Comparison of ENCODE assay signal across 15 cellular contexts in genomic region chr3:192887701-192888100, GRCh38. TPM values are rescaled to one million over a fixed set of nuclear protein-coding genes. Genes with fewer than 3 reads are reported as not detected.
DNase-seq lines count a peak whose midpoint lies in the region; ATAC-seq and TF ChIP-seq lines count a peak whose summit lies in the region.
"Had no signal": no experiment of that assay in that cellular context is flagged by ENCODE, and none has a peak within 500 bp of the region (broad histone marks: within the 10 kb centered on the region; RNA-seq: fewer than 3 reads in every experiment).

No MANE protein-coding gene starts in this region.

- H3K36me3 Mint-ChIP-seq in CD4-positive, CD25-positive, alpha-beta regulatory T cell, result no peaks in the 10 kb centered on the region
- no peaks in the 10 kb centered on the region; the same call in 1 of the 2 replicates for H3K36me3 Mint-ChIP-seq in WTC11
- H3K36me3 Mint-ChIP-seq: activated naive CD4-positive, alpha-beta T cell treated with anti-CD3 and anti-CD28 coated beads, Interleukin-2, amount 50 U/mL, for 24 hours; immature natural killer cell had no signal

- H3K27ac Mint-ChIP-seq in CD4-positive, CD25-positive, alpha-beta regulatory T cell, result peak overlapping the region in 1 of 3 donors; percentile 60
- H3K27ac Mint-ChIP-seq in WTC11, result peak overlapping the region; percentile 60
- H3K27ac Mint-ChIP-seq: activated CD8-positive, alpha-beta T cell treated with anti-CD3 and anti-CD28 coated beads, Interleukin-2, amount 10 ng/mL, durations not matched to agents 7 days and 5 days; activated naive CD4-positive, alpha-beta T cell treated with anti-CD3 and anti-CD28 coated beads, Interleukin-2, amount 50 U/mL, for 24 hours; immature natural killer cell had no signal

- no peak for ATAC-seq in CD4-positive, CD25-positive, alpha-beta regulatory T cell (ENCODE audit: low read depth in 2 of 2)
- ATAC-seq in WTC11, result peak; percentile 69
- ATAC-seq: activated CD8-positive, alpha-beta T cell treated with anti-CD3 and anti-CD28 coated beads, Interleukin-2, amount 10 ng/mL, durations not matched to agents 7 days and 5 days had no signal

- DNase-seq in CD4-positive, CD25-positive, alpha-beta regulatory T cell, result peak in 1 of 3 donors; percentile 50
- DNase-seq in H7 (peak; percentile 40), WTC11 (ENCODE audit: low spot score) (peak; percentile 31), islet precursor cell (peak; percentile 70), vagina (ENCODE audit: extremely low spot score in 2 of 2) (no peak), NCI-H1048 (lab: John Stamatoyannopoulos, UW) (no peak), RKO (ENCODE audit: low spot score) (no peak), COLO829 (ENCODE audit: low spot score) (no peak)
- DNase-seq: activated CD8-positive, alpha-beta T cell treated with anti-CD3 and anti-CD28 coated beads, Interleukin-2, amount 10 ng/mL, durations not matched to agents 7 days and 5 days; AML-193; DND-41; immature natural killer cell; stimulated activated CD4-positive, alpha-beta T cell treated with anti-CD3 and anti-CD28 coated beads, Interleukin-4, amount 100 ng/mL, for 24 hours; stimulated activated naive CD8-positive, alpha-beta T cell treated with anti-CD3 and anti-CD28 coated beads, Interleukin-15, amount 100 ng/mL, for 72 hours had no signal

- peak overlapping the region in 3 of 4 donors; percentile 23 to 72 (median 64) for H3K4me3 Mint-ChIP-seq in CD4-positive, CD25-positive, alpha-beta regulatory T cell
- peak overlapping the region; percentile 26; the same call in 1 of the 2 replicates for H3K4me3 Mint-ChIP-seq in WTC11
- H3K4me3 Mint-ChIP-seq: activated CD8-positive, alpha-beta T cell treated with anti-CD3 and anti-CD28 coated beads, Interleukin-2, amount 10 ng/mL, durations not matched to agents 7 days and 5 days; activated naive CD4-positive, alpha-beta T cell treated with anti-CD3 and anti-CD28 coated beads, Interleukin-2, amount 50 U/mL, for 24 hours; immature natural killer cell had no signal

- H3K4me1 ChIP-seq in CD4-positive, CD25-positive, alpha-beta regulatory T cell (ENCODE audit: control insufficient read depth, insufficient read depth, low read length, poor library complexity, severe bottlenecking), result peaks cover 41% of the 10 kb centered on the region
- peaks cover 11% of the 10 kb centered on the region for H3K4me1 ChIP-seq in vagina

- no peaks in the 10 kb centered on the region for H3K9me3 Mint-ChIP-seq in CD4-positive, CD25-positive, alpha-beta regulatory T cell
- no peaks in the 10 kb centered on the region for H3K9me3 Mint-ChIP-seq in WTC11
- H3K9me3 Mint-ChIP-seq: activated naive CD4-positive, alpha-beta T cell treated with anti-CD3 and anti-CD28 coated beads, Interleukin-2, amount 50 U/mL, for 24 hours; immature natural killer cell; stimulated activated naive CD8-positive, alpha-beta T cell treated with anti-CD3 and anti-CD28 coated beads, Interleukin-15, amount 100 ng/mL, for 72 hours had no signal

- no peaks in the 10 kb centered on the region for H3K27me3 ChIP-seq in CD4-positive, CD25-positive, alpha-beta regulatory T cell (ENCODE audit: control insufficient read depth, insufficient read depth, low read length)
- H3K27me3 ChIP-seq in H7 (ENCODE audit: control insufficient read depth, insufficient read depth, low read length) (no peaks in the 10 kb centered on the region), vagina (no peaks in the 10 kb centered on the region)

- TF ChIP-seq POLR2A in vagina (IDR thresholded peaks at IDR 0.05), result no peak

- CTCF ChIA-PET in WTC11 (lab: Charles Lee), result interaction anchor here (0.7 to 3.1 kb wide), 3 partner anchors 8 to 74 kb away, joined by 3 to 15 read pairs (median 7); no protein-coding TSS in a partner anchor

- intact Hi-C loops in vagina (cut with DNase I), result no loop called here

- TF ChIP-seq CTCF in WTC11 (IDR thresholded peaks at IDR 0.05) (no peak), vagina (IDR thresholded peaks at IDR 0.05) (no peak)

- no peak overlapping the region for H3K27ac ChIP-seq in CD4-positive, CD25-positive, alpha-beta regulatory T cell (ENCODE audit: insufficient read depth, low read length, poor library complexity, severe bottlenecking)
- no peak overlapping the region for H3K27ac ChIP-seq in vagina

- no peaks in the 10 kb centered on the region for H3K27me3 Mint-ChIP-seq in CD4-positive, CD25-positive, alpha-beta regulatory T cell
- H3K27me3 Mint-ChIP-seq in WTC11 (ENCODE audit: low read depth), result no peaks in the 10 kb centered on the region
- H3K27me3 Mint-ChIP-seq: activated naive CD4-positive, alpha-beta T cell treated with anti-CD3 and anti-CD28 coated beads, Interleukin-2, amount 50 U/mL, for 24 hours had no signal

- no peaks in the 10 kb centered on the region for H3K9me3 ChIP-seq in CD4-positive, CD25-positive, alpha-beta regulatory T cell (ENCODE audit: control insufficient read depth in 2 of 2, low read length in 2 of 2)
- no peaks in the 10 kb centered on the region for H3K9me3 ChIP-seq in vagina

- peak overlapping the region; percentile 72 for H3K4me3 ChIP-seq in CD4-positive, CD25-positive, alpha-beta regulatory T cell (ENCODE audit: low read depth, low read length)
- H3K4me3 ChIP-seq in H7 (ENCODE audit: insufficient read depth, low read depth, low read length) (no peak overlapping the region), vagina (no peak overlapping the region)

- H3K36me3 ChIP-seq in CD4-positive, CD25-positive, alpha-beta regulatory T cell (ENCODE audit: control insufficient read depth, insufficient read depth, low read length), result no peaks in the 10 kb centered on the region
- H3K36me3 ChIP-seq in H7 (replicated peaks; ENCODE audit: control insufficient read depth, insufficient read depth, low read length), result no peaks in the 10 kb centered on the region
- H3K36me3 ChIP-seq in vagina, result no peaks in the 10 kb centered on the region

- H3K4me1 Mint-ChIP-seq in CD4-positive, CD25-positive, alpha-beta regulatory T cell, result peaks cover 7 to 42% (median 19%) of the 10 kb centered on the region in 4 donors
- H3K4me1 Mint-ChIP-seq in WTC11, result peaks cover 89% of the 10 kb centered on the region
- H3K4me1 Mint-ChIP-seq: immature natural killer cell had no signal

- POLR2A ChIA-PET in WTC11 (lab: Charles Lee), result no interaction called here

TF ChIP-seq in WTC11, 78 proteins besides CTCF, POLR2A, EP300 and RAD21:
- no peak for TF ChIP-seq ZBTB21 (CRISPR knock-in tag; IDR thresholded peaks at IDR 0.05; ENCODE audit: borderline replicate concordance)
- no peak for TF ChIP-seq NFATC4 (CRISPR knock-in tag; IDR thresholded peaks at IDR 0.05)

RNA-seq across cellular contexts. Expression of gene MB21D2, which starts 30.0 kb away (rescaled TPM):
- 10.8 TPM for total RNA-seq in CD4-positive, CD25-positive, alpha-beta regulatory T cell
- 1 to 10 TPM; 2.6 to 3.9 (median 3.0) TPM for polyA plus RNA-seq in CD4-positive, CD25-positive, alpha-beta regulatory T cell
- total RNA-seq in H7 (2014; rRNA removed; shearing (Covaris generic)), result 32.6 and 36.9 TPM in 2 replicates
- total RNA-seq in WTC11 (2021), result 14.0 to 19.7 TPM (median 15.5 TPM) in 3 replicates
- 5.6 TPM for total RNA-seq in vagina

Comparison
In these comparisons a context has a peak if more than half of its experiments do, and no peak if none do; other contexts are left out.
1. DNase-seq: peak in H7 (single experiment), WTC11 (single experiment) and islet precursor cell (single experiment); none in vagina (0 of 2), NCI-H1048 (single experiment), RKO (single experiment) and COLO829 (single experiment).